In the genomic region with DNA sequence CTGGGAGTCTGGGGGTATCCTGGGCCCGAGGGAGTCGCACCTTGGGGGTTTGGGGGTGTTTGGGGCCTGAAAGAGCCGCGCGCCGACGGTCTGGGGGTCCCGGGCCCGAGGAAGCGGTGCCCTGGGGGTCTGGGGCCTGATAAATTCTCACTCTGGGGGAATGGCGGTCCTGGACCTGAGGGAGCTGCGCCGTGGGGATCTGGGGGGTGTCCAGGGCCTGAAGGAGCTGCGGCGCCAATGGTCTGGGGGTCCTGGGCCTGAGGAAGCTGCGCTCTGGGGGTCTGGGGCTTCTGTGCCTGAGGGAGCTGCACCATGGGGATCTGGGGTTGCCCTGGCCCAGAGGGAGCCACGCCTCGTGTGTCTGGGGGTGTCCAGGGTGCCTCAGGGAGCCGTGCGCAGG, we compare ENCODE assay signal across 9 cellular contexts. TPM values are rescaled to one million over a fixed set of nuclear protein-coding genes. Genes with fewer than 3 reads are reported as not detected.
DNase-seq lines count a peak whose midpoint lies in the region; ATAC-seq and TF ChIP-seq lines count a peak whose summit lies in the region.
"Had no signal": no experiment of that assay in that cellular context is flagged by ENCODE, and none has a peak within 500 bp of the region (broad histone marks: within the 10 kb centered on the region; RNA-seq: fewer than 3 reads in every experiment).

No MANE protein-coding gene starts in this region.

- ATAC-seq in naive thymus-derived CD4-positive, alpha-beta T cell, result no peak

- H3K27ac Mint-ChIP-seq in naive thymus-derived CD4-positive, alpha-beta T cell, result peak overlapping the region in 6 of 9 donors; percentile 41 to 83 (median 62)

- no peaks in the 10 kb centered on the region for H3K9me3 Mint-ChIP-seq in naive thymus-derived CD4-positive, alpha-beta T cell

- TF ChIP-seq CTCF in AG04450 (IDR thresholded peaks at IDR 0.05; ENCODE audit: low read depth, low read length) (no peak), KMS-11 (conservative IDR thresholded peaks at IDR 0.05; ENCODE audit: low read depth, low read length) (no peak), colonic mucosa (IDR thresholded peaks at IDR 0.05) (no peak)

- H3K4me3 Mint-ChIP-seq in naive thymus-derived CD4-positive, alpha-beta T cell, result peak overlapping the region in 9 of 10 donors; percentile 66 to 87 (median 79)

- no peaks in the 10 kb centered on the region for H3K27me3 Mint-ChIP-seq in naive thymus-derived CD4-positive, alpha-beta T cell

- POLR2A ChIA-PET in AG04450 (lab: Yijun Ruan, JAX), result interaction anchor here (1.2 kb wide), 1 partner anchor 71 kb away, joined by 3 read pairs; no protein-coding TSS in a partner anchor
- POLR2A ChIA-PET in naive thymus-derived CD4-positive, alpha-beta T cell (lab: Charles Lee), result interaction anchor here (4.6 kb wide), 1 partner anchor 15 kb away, joined by 41 read pairs; a partner anchor contains a TSS

- H3K36me3 Mint-ChIP-seq in naive thymus-derived CD4-positive, alpha-beta T cell, result peaks cover 1 to 12% (median 8%) of the 10 kb centered on the region in 5 donors

- H2AFZ ChIP-seq in KMS-11 (ENCODE audit: low read depth), result no peak overlapping the region

- CTCF ChIA-PET in AG04450 (lab: Charles Lee), result interaction anchor here (1.0 kb wide), 1 partner anchor 126 kb away, joined by 3 read pairs; no protein-coding TSS in a partner anchor
- CTCF ChIA-PET in naive thymus-derived CD4-positive, alpha-beta T cell (lab: Charles Lee), result no interaction called here

- peaks cover 4% of the 10 kb centered on the region; the same call in 1 of the 2 replicates for H3K9me3 ChIP-seq in AG04450 (ENCODE audit: control insufficient read depth, insufficient read depth, low read length)
- H3K9me3 ChIP-seq in colonic mucosa, result no peaks in the 10 kb centered on the region
- H3K9me3 ChIP-seq in naive thymus-derived CD4-positive, alpha-beta T cell (ENCODE audit: control insufficient read depth in 2 of 3, low read length in 3 of 3), result no peaks in the 10 kb centered on the region

- H3K36me3 ChIP-seq in KMS-11 (ENCODE audit: insufficient read depth) (no peaks in the 10 kb centered on the region), colonic mucosa (no peaks in the 10 kb centered on the region)
- peaks cover 0 to 20% (median 0%) of the 10 kb centered on the region in 3 experiments for H3K36me3 ChIP-seq in naive thymus-derived CD4-positive, alpha-beta T cell (ENCODE audit: control insufficient read depth in 2 of 3, insufficient read depth in 3 of 3, low read length in 3 of 3)

- DNase-seq in AG04450 (ENCODE audit: low read depth, low spot score), result no peak
- DNase-seq in colonic mucosa, result no peak
- DNase-seq in naive thymus-derived CD4-positive, alpha-beta T cell, result no peak
- DNase-seq in activated CD4-positive, CD25-positive, alpha-beta regulatory T cell (lab: John Stamatoyannopoulos, UW), result no peak
- no peak for DNase-seq in ACHN
- DNase-seq in NAMALWA (ENCODE audit: low spot score), result no peak
- DNase-seq in NCI-H774 (lab: John Stamatoyannopoulos, UW), result no peak
- DNase-seq: NCI-H1436 had no signal

- peaks cover 11 to 29% (median 24%) of the 10 kb centered on the region in 7 donors for H3K4me1 Mint-ChIP-seq in naive thymus-derived CD4-positive, alpha-beta T cell

- H3K4me3 ChIP-seq in AG04450 (ENCODE audit: low read depth, low read length) (peak overlapping the region; percentile 79), KMS-11 (IDR thresholded peaks at IDR 0.05; ENCODE audit: insufficient read depth, low read depth, low read length) (no peak overlapping the region), colonic mucosa (peak overlapping the region; percentile 99)
- H3K4me3 ChIP-seq in naive thymus-derived CD4-positive, alpha-beta T cell (ENCODE audit: low read length), result peak overlapping the region; percentile 51

- H3K27ac ChIP-seq in AG04450 (ENCODE audit: low read depth, low read length), result no peak overlapping the region
- no peak overlapping the region for H3K27ac ChIP-seq in KMS-11
- no peak overlapping the region for H3K27ac ChIP-seq in colonic mucosa
- H3K27ac ChIP-seq in naive thymus-derived CD4-positive, alpha-beta T cell (ENCODE audit: low read depth, low read length), result peak overlapping the region; percentile 65

- intact Hi-C loops in colonic mucosa (cut with DNase I), result no loop called here
- intact Hi-C loops in naive thymus-derived CD4-positive, alpha-beta T cell (cut with micrococcal nuclease), result loop anchor here (5.0 to 10.0 kb wide), 8 partner anchors 146 to 1899 kb away; a partner anchor contains a TSS

- in situ Hi-C loops in ACHN (cut with HindIII; ENCODE audit: low pct_ligation_motif_present, low pct_unique_long_range_greater_than_20kb, low sequenced_read_pairs), result no loop called here

- H3K27me3 ChIP-seq in AG04450 (ENCODE audit: control insufficient read depth, insufficient read depth, low read length) (no peaks in the 10 kb centered on the region), KMS-11 (ENCODE audit: insufficient read depth, low read depth) (no peaks in the 10 kb centered on the region), colonic mucosa (no peaks in the 10 kb centered on the region)
- no peaks in the 10 kb centered on the region for H3K27me3 ChIP-seq in naive thymus-derived CD4-positive, alpha-beta T cell (ENCODE audit: control insufficient read depth in 2 of 2, insufficient read depth in 2 of 2, low read length in 2 of 2)

- H3K4me2 ChIP-seq in KMS-11, result peak overlapping the region; percentile 71

- H4K20me1 ChIP-seq in KMS-11 (ENCODE audit: insufficient read depth), result no peaks in the 10 kb centered on the region

- H3K9ac ChIP-seq in KMS-11 (peak overlapping the region; percentile 68; the same call in 1 of the 2 replicates), colonic mucosa (ENCODE audit: low read depth in 2 of 2, low read length in 2 of 2) (peak overlapping the region; percentile 78 to 87)

- H3K4me1 ChIP-seq in KMS-11 (ENCODE audit: low read depth, poor library complexity, severe bottlenecking), result peaks cover 4% of the 10 kb centered on the region
- H3K4me1 ChIP-seq in colonic mucosa, result no peaks in the 10 kb centered on the region
- H3K4me1 ChIP-seq in naive thymus-derived CD4-positive, alpha-beta T cell (ENCODE audit: control insufficient read depth in 2 of 2, insufficient read depth in 2 of 2, low read length in 2 of 2), result peaks cover 7 to 12% of the 10 kb centered on the region in 2 donors

- H3K79me2 ChIP-seq in KMS-11 (ENCODE audit: insufficient read depth, low read depth), result peaks cover 10% of the 10 kb centered on the region

RNA-seq across cellular contexts. Expression of a gene that starts 0.9 kb away (rescaled TPM):
- 23.5 and 28.2 TPM in 2 replicates for polyA plus RNA-seq in AG04450 (2011; rRNA removed)
- polyA minus RNA-seq in AG04450 (2011; rRNA and poly(A)+ RNA removed), result 25.2 and 26.3 TPM in 2 replicates
- 10 to 100 TPM; 32.7 to 55.0 TPM for total RNA-seq in colonic mucosa
- total RNA-seq in naive thymus-derived CD4-positive, alpha-beta T cell, result 10 to 100 TPM; 25.9 to 64.6 (median 34.6) TPM
- 10 to 100 TPM; 14.0 to 31.5 TPM for polyA plus RNA-seq in naive thymus-derived CD4-positive, alpha-beta T cell

RNA-seq across cellular contexts. Expression of a gene that starts 15.4 kb away (rescaled TPM):
- 45.2 and 58.3 TPM in 2 replicates for polyA plus RNA-seq in AG04450 (2011; rRNA removed)
- polyA minus RNA-seq in AG04450 (2011; rRNA and poly(A)+ RNA removed), result 38.4 and 46.8 TPM in 2 replicates
- 10 to 100 TPM; 84.9 to 96.7 TPM for total RNA-seq in colonic mucosa
- 10 to 100 TPM; 49.2 to 68.6 (median 53.1) TPM for total RNA-seq in naive thymus-derived CD4-positive, alpha-beta T cell
- polyA plus RNA-seq in naive thymus-derived CD4-positive, alpha-beta T cell, result 1 to 10 TPM; 5.4 to 7.9 TPM

RNA-seq across cellular contexts. Expression of a gene that starts 45.3 kb away (rescaled TPM):
- 0.07 and 0.11 TPM in 2 replicates for polyA plus RNA-seq in AG04450 (2011; rRNA removed)
- 0.09 and 0.14 TPM in 2 replicates for polyA minus RNA-seq in AG04450 (2011; rRNA and poly(A)+ RNA removed)
- 1 to 10 TPM in 1 of 2 donors, under 1 TPM in 1; 0.47 to 6.3 TPM for total RNA-seq in colonic mucosa
- total RNA-seq in naive thymus-derived CD4-positive, alpha-beta T cell, result under 1 TPM in 3 of 5 experiments, not detected in 2; 0.11 to 0.24 (median 0.16) TPM
- polyA plus RNA-seq in naive thymus-derived CD4-positive, alpha-beta T cell, result under 1 TPM; 0.08 to 0.11 TPM
